ENCODE assay signal across 8 cellular contexts in the genomic region with DNA sequence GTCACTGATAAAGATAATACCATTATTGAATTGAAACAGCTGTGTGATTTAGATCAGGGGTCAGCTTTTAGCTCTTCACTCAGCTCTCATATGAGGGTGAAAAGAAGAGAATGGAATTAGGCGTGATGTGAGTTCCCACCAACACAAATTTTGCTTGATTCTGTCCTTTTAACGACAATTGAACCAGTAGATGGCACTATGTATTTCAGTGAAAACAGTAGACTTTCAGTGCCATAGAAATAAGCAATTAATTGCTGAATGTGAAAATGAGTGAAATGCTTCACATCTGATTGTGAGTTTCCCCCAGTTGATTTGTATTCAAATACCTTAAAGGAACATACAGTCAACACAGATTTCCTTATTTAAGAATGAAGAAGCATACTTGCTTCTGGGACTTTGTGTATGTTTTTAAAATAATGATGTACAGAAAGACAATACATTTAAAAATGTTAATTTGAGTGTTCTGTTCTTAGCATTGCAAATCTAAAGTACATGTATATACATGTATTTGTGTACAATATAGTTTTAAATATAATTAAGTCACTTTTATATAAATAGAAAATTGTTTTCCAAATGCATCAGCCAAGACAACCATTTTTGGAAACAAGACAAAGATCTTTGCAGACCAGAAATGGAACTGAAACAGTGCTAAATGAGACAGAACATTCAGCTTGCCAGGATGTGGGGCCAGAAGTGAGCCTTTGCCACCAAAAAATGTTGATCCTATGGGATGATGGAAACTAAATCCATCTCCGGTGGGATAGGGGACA.
DNase-seq lines count a peak whose midpoint lies in the region; ATAC-seq and TF ChIP-seq lines count a peak whose summit lies in the region.

No MANE protein-coding gene starts in this region.

- H3K36me3 Mint-ChIP-seq in activated CD4-positive, alpha-beta T cell treated with anti-CD3 and anti-CD28 coated beads for 36 hours (ENCODE audit: low read depth), result no peaks in the 10 kb centered on the region

- no peaks in the 10 kb centered on the region for H3K27me3 ChIP-seq in heart right ventricle
- H3K27me3 ChIP-seq in tibial nerve, result no peaks in the 10 kb centered on the region

- no peaks in the 10 kb centered on the region for H3K27me3 Mint-ChIP-seq in activated CD4-positive, alpha-beta T cell treated with anti-CD3 and anti-CD28 coated beads for 36 hours

- POLR2A ChIA-PET in activated CD4-positive, alpha-beta T cell treated with anti-CD3 and anti-CD28 coated beads for 36 hours (lab: Charles Lee), result no interaction called here

- peak in 7 of 9 donors; percentile 15 to 61 (median 50) for TF ChIP-seq CTCF in heart right ventricle (IDR thresholded peaks at IDR 0.05)
- TF ChIP-seq CTCF in fibroblast of mammary gland (conservative IDR thresholded peaks at IDR 0.05; ENCODE audit: control insufficient read depth, insufficient read depth, low read depth, low read length), result peak; percentile 54
- TF ChIP-seq CTCF in tibial nerve (IDR thresholded peaks at IDR 0.05), result peak in 4 of 5 experiments; percentile 28 to 47 (median 36)

- no peaks in the 10 kb centered on the region for H3K9me3 Mint-ChIP-seq in activated CD4-positive, alpha-beta T cell treated with anti-CD3 and anti-CD28 coated beads for 36 hours (ENCODE audit: low read depth)

- no peak overlapping the region for H3K27ac Mint-ChIP-seq in activated CD4-positive, alpha-beta T cell treated with anti-CD3 and anti-CD28 coated beads for 36 hours

- CTCF ChIA-PET in activated CD4-positive, alpha-beta T cell treated with anti-CD3 and anti-CD28 coated beads for 36 hours (lab: Charles Lee), result interaction anchor here (0.7 to 1.6 kb wide), 6 partner anchors 13 to 319 kb away, joined by 3 to 4 read pairs (median 3); no protein-coding TSS in a partner anchor

- no peak for TF ChIP-seq EP300 in tibial nerve (IDR thresholded peaks at IDR 0.05)

- intact Hi-C loops in heart right ventricle (cut with DNase I) (loop anchor here in 7 of 10 donors (5.0 to 10.0 kb wide), 5 partner anchors 207 to 247 kb away; a partner anchor contains a TSS), left cardiac atrium (cut with DNase I) (loop anchor here in 1 of 2 donors (2.0 kb wide), 1 partner anchor 211 kb away; no protein-coding TSS in a partner anchor)
- intact Hi-C loops in activated CD4-positive, alpha-beta T cell treated with anti-CD3 and anti-CD28 coated beads for 36 hours (cut with DNase I, micrococcal nuclease), result loop anchor here (1.0 to 2.0 kb wide), 2 partner anchors 243 kb away; no protein-coding TSS in a partner anchor

- 43 to 56% methylated on average over 3 of the region's 3 CpGs for WGBS in heart right ventricle, 2 donors
- WGBS in tibial nerve, 2 donors, result 36 to 40% methylated on average over 3 of the region's 3 CpGs

- no peak overlapping the region for H3K4me3 Mint-ChIP-seq in activated CD4-positive, alpha-beta T cell treated with anti-CD3 and anti-CD28 coated beads for 36 hours

- H3K4me1 ChIP-seq in heart right ventricle (peaks cover 0 to 5% (median 0%) of the 10 kb centered on the region in 9 donors), tibial nerve (peaks cover 0 to 8% (median 0%) of the 10 kb centered on the region in 4 donors)

- H3K36me3 ChIP-seq in heart right ventricle (no peaks in the 10 kb centered on the region), tibial nerve (no peaks in the 10 kb centered on the region)

- no peak for DNase-seq in heart right ventricle
- DNase-seq in left cardiac atrium, result no peak
- DNase-seq in NCI-H446 (lab: John Stamatoyannopoulos, UW), result peak; percentile 36 to 66
- DNase-seq in fibroblast of mammary gland (ENCODE audit: low read depth), result peak; percentile 53
- no peak for DNase-seq in tibial nerve (ENCODE audit: low spot score in 2 of 2)
- DNase-seq in NCI-H2196 (lab: John Stamatoyannopoulos, UW; ENCODE audit: unreplicated experiment), result no peak
- no peak for DNase-seq in activated CD4-positive, alpha-beta T cell treated with anti-CD3 and anti-CD28 coated beads for 36 hours

- ATAC-seq in heart right ventricle, result no peak
- ATAC-seq in left cardiac atrium, result no peak
- ATAC-seq in HG02623 (IDR thresholded peaks at IDR 0.05; ENCODE audit: unreplicated experiment), result peak; percentile 65
- ATAC-seq in activated CD4-positive, alpha-beta T cell treated with anti-CD3 and anti-CD28 coated beads for 36 hours, result no peak

- peaks cover 2% of the 10 kb centered on the region for H3K4me1 Mint-ChIP-seq in activated CD4-positive, alpha-beta T cell treated with anti-CD3 and anti-CD28 coated beads for 36 hours

- no peaks in the 10 kb centered on the region for H3K9me3 ChIP-seq in heart right ventricle
- H3K9me3 ChIP-seq in tibial nerve, result no peaks in the 10 kb centered on the region

- H3K4me3 ChIP-seq in heart right ventricle, result no peak overlapping the region
- H3K4me3 ChIP-seq in fibroblast of mammary gland (ENCODE audit: control insufficient read depth, low read depth, low read length), result no peak overlapping the region
- H3K4me3 ChIP-seq in tibial nerve, result no peak overlapping the region

- no peak for TF ChIP-seq POLR2A in tibial nerve (IDR thresholded peaks at IDR 0.05)

- H3K27ac ChIP-seq in heart right ventricle (no peak overlapping the region), tibial nerve (no peak overlapping the region)

Comparison
In these comparisons a context has a peak if more than half of its experiments do, and no peak if none do; other contexts are left out.
1. DNase-seq: peak in NCI-H446 (2 of 2) and fibroblast of mammary gland (single experiment); none in heart right ventricle (0 of 2), left cardiac atrium (single experiment), tibial nerve (0 of 2), NCI-H2196 (single experiment) and activated CD4-positive, alpha-beta T cell treated with anti-CD3 and anti-CD28 coated beads for 36 hours (single experiment).
2. Peak in every context shown above with its lines, with median percentiles within 50 percentile points of each other: CTCF ChIP-seq.